ENCODE assay signal across 27 cellular contexts in genomic region chr5:17665836-17666235, GRCh38. TPM values are rescaled to one million over a fixed set of nuclear protein-coding genes. Genes with fewer than 3 reads are reported as not detected.
DNase-seq lines count a peak whose midpoint lies in the region; ATAC-seq, FAIRE-seq and TF ChIP-seq lines count a peak whose summit lies in the region.
"Had no signal": no experiment of that assay in that cellular context is flagged by ENCODE, and none has a peak within 500 bp of the region (broad histone marks: within the 10 kb centered on the region; RNA-seq: fewer than 3 reads in every experiment).

No MANE protein-coding gene starts in this region.

- ATAC-seq in memory B cell (ENCODE audit: low read depth) = peak; percentile 71
- no peak for ATAC-seq in GM19463 (IDR thresholded peaks at IDR 0.05; ENCODE audit: unreplicated experiment)
- ATAC-seq: GM23338, SK-N-SH treated with all-trans-retinoic acid at 6 μM for 48 hours had no signal

- no peak overlapping the region for H3K27ac Mint-ChIP-seq in memory B cell
- H3K27ac Mint-ChIP-seq: GM23338 had no signal

- H3K9me2 ChIP-seq in OCI-LY7 (ENCODE audit: insufficient read depth, low read length) = no peaks in the 10 kb centered on the region

- CTCF ChIA-PET in OCI-LY7 (lab: Charles Lee; ENCODE audit: unreplicated experiment) = no interaction called here

- DNase-seq in GM12891 (ENCODE audit: insufficient read length, low spot score) (no peak), NB4 (ENCODE audit: low read depth) (peak; percentile 13), OCI-LY7 (ENCODE audit: low spot score) (peak; percentile 42), memory B cell (ENCODE audit: low spot score in 2 of 2) (no peak), posterior cingulate gyrus (no peak), NCI-H226 (no peak), NCI-H2029 treated with DMSO at 0.1 percent for 48 hours (lab: John Stamatoyannopoulos, UW) (no peak)
- DNase-seq: DMS53, GDM1, KBM-7, MM.1S, NCI-H1417, NCI-H187, NCI-H2107, PC-9, RPMI8226, SHP77 treated with DMSO at 0.1 percent for 48 hours had no signal

- H3K4me2 ChIP-seq in OCI-LY7 (ENCODE audit: low read length) = peak overlapping the region; percentile 22; the same call in 1 of the 2 replicates
- H3K4me2 ChIP-seq: GM23338, PC-9 had no signal

- H3K36me3 Mint-ChIP-seq in memory B cell = no peaks in the 10 kb centered on the region

- FAIRE-seq in GM12891 (lab: Jason Lieb, UNC) = no peak
- FAIRE-seq: A204.1, D721Med had no signal

- no peaks in the 10 kb centered on the region for H3K79me2 ChIP-seq in OCI-LY7 (ENCODE audit: insufficient read depth, low read depth, low read length)

- no peaks in the 10 kb centered on the region for H4K20me1 ChIP-seq in OCI-LY7 (ENCODE audit: insufficient read depth, low read length)

- H3K4me3 ChIP-seq in NB4 (ENCODE audit: low read depth, low read length) (no peak overlapping the region), OCI-LY7 (ENCODE audit: low read depth, low read length, poor library complexity, severe bottlenecking) (no peak overlapping the region)
- H3K4me3 ChIP-seq: GM23338, HAP-1, PC-9 had no signal

- no TSS peak for BruUV-seq in OCI-LY7 (replicated peaks; lab: Mats Ljungman, UMichigan)

- H3K9me3 Mint-ChIP-seq in memory B cell = peaks cover 6% of the 10 kb centered on the region
- H3K9me3 Mint-ChIP-seq: GM23338 had no signal

- H3K4me1 Mint-ChIP-seq in memory B cell = peaks cover 14% of the 10 kb centered on the region

- TF ChIP-seq CTCF in NB4 (IDR thresholded peaks at IDR 0.05; ENCODE audit: low read depth, low read length) (no peak), OCI-LY7 (conservative IDR thresholded peaks at IDR 0.05; ENCODE audit: low read length) (no peak)

- H3K9me3 ChIP-seq in OCI-LY7 (ENCODE audit: low read length) = 0 out of 2 replicates have a peak, but pooled peaks cover 4% of the 10 kb centered on the region
- H3K9me3 ChIP-seq: HAP-1 had no signal

- peaks cover 2% of the 10 kb centered on the region for H3K27me3 Mint-ChIP-seq in memory B cell

- no peak overlapping the region for H3K4me3 Mint-ChIP-seq in memory B cell
- H3K4me3 Mint-ChIP-seq: GM23338 had no signal

- no peak overlapping the region for H3K27ac ChIP-seq in OCI-LY7 (ENCODE audit: low read depth, low read length, poor library complexity, severe bottlenecking)
- H3K27ac ChIP-seq: HL-60, PC-9 had no signal

- no peaks in the 10 kb centered on the region for H3K36me3 ChIP-seq in OCI-LY7 (ENCODE audit: insufficient read depth, low read length)
- H3K36me3 ChIP-seq: HAP-1 had no signal

- H2AFZ ChIP-seq in OCI-LY7 (ENCODE audit: low read length) = no peak overlapping the region
- H2AFZ ChIP-seq: GM23338, PC-9 had no signal

- peaks cover 22% of the 10 kb centered on the region for H3K4me1 ChIP-seq in OCI-LY7 (ENCODE audit: insufficient read depth, low read length, poor library complexity, severe bottlenecking)
- H3K4me1 ChIP-seq: HAP-1 had no signal

- POLR2A ChIA-PET in OCI-LY7 (lab: Charles Lee) = interaction anchor here (1.1 kb wide), 1 partner anchor 9 kb away, joined by 3 read pairs; no protein-coding TSS in a partner anchor

- no peak for TF ChIP-seq POLR2A in GM12891 (IDR thresholded peaks at IDR 0.05; ENCODE audit: low read depth, low read length)
- TF ChIP-seq POLR2A in NB4 (IDR thresholded peaks at IDR 0.05; ENCODE audit: extremely low read depth, insufficient read length) = no peak

- intact Hi-C loops in OCI-LY7 (cut with micrococcal nuclease; ENCODE audit: unreplicated experiment) (no loop called here), posterior cingulate gyrus (cut with DNase I) (no loop called here)

TF ChIP-seq in GM12891, 5 proteins besides CTCF, POLR2A, EP300 and RAD21:
- TF ChIP-seq PAX5 (IDR thresholded peaks at IDR 0.05; ENCODE audit: insufficient read depth, low read length, severe bottlenecking) (no peak), SPI1 (IDR thresholded peaks at IDR 0.05; ENCODE audit: low read depth, low read length) (peak; percentile 69)

RNA-seq across cellular contexts. Expression of gene TAF11L14, which starts 31.6 kb away (rescaled TPM):
- polyA plus RNA-seq in GM12891 (2012; ENCODE audit: low read depth, missing spikeins) = not detected
- not detected in 2 replicates for total RNA-seq in OCI-LY7 (2014; rRNA removed; shearing (Covaris generic))
- total RNA-seq in OCI-LY7 (2022) = not detected in 2 replicates
- total RNA-seq: GM23338; HT-29; NCI-H460; PC-9; T-helper 1 cell treated with Interleukin-12 subunit alpha and Interleukin-12 subunit beta and Interleukin-4 antibody, amounts not matched to agents 30 ng/mL and 1 ng/mL, for 36 hours had no signal
- polyA plus RNA-seq: GM23338 had no signal

RNA-seq across cellular contexts. Expression of gene TAF11L13, which starts 33.9 kb away (rescaled TPM):
- polyA plus RNA-seq in GM12891 (2012; ENCODE audit: low read depth, missing spikeins) = not detected
- total RNA-seq in OCI-LY7 (2014; rRNA removed; shearing (Covaris generic)) = not detected in 2 replicates
- not detected in 2 replicates for total RNA-seq in OCI-LY7 (2022)
- total RNA-seq: GM23338; HT-29; NCI-H460; PC-9; T-helper 1 cell treated with Interleukin-12 subunit alpha and Interleukin-12 subunit beta and Interleukin-4 antibody, amounts not matched to agents 30 ng/mL and 1 ng/mL, for 36 hours had no signal
- polyA plus RNA-seq: GM23338 had no signal

RNA-seq across cellular contexts. Expression of gene TAF11L12, which starts 55.6 kb away (rescaled TPM):
- not detected for polyA plus RNA-seq in GM12891 (2012; ENCODE audit: low read depth, missing spikeins)
- not detected in 2 replicates for total RNA-seq in OCI-LY7 (2014; rRNA removed; shearing (Covaris generic))
- not detected in 2 replicates for total RNA-seq in OCI-LY7 (2022)
- total RNA-seq: GM23338; HT-29; NCI-H460; PC-9; T-helper 1 cell treated with Interleukin-12 subunit alpha and Interleukin-12 subunit beta and Interleukin-4 antibody, amounts not matched to agents 30 ng/mL and 1 ng/mL, for 36 hours had no signal
- polyA plus RNA-seq: GM23338 had no signal

Comparison
In these comparisons a context has a peak if more than half of its experiments do, and no peak if none do; other contexts are left out.
1. DNase-seq: peak in NB4 (single experiment) and OCI-LY7 (single experiment); none in GM12891 (single experiment), memory B cell (0 of 2), posterior cingulate gyrus (0 of 10), NCI-H226 (single experiment) and NCI-H2029 treated with DMSO at 0.1 percent for 48 hours (single experiment).